ENCODE assay signal across 8 cellular contexts in genomic region chr11:13278620-13279486, GRCh38. TPM values are rescaled to one million over a fixed set of nuclear protein-coding genes. Genes with fewer than 3 reads are reported as not detected.
DNase-seq lines count a peak whose midpoint lies in the region; ATAC-seq and TF ChIP-seq lines count a peak whose summit lies in the region.

No MANE protein-coding gene starts in this region.

- no peaks in the 10 kb centered on the region for H3K27me3 Mint-ChIP-seq in activated T-cell treated with anti-CD3 and anti-CD28 coated beads, Interleukin-2, amount 50 U/mL, for 4 hours (ENCODE audit: low read depth)

- no peak for DNase-seq in activated T-cell treated with anti-CD3 and anti-CD28 coated beads, Interleukin-2, amount 50 U/mL, for 4 hours
- no peak for DNase-seq in activated T-cell treated with anti-CD3 and anti-CD28 coated beads, Interleukin-2, amount 50 U/mL, for 48 hours
- DNase-seq in SJCRH30 (no peak), fibroblast of lung (ENCODE audit: low read depth in 2 of 2) (no peak), ovary (peak in 3 of 5 donors; percentile 12 to 43 (median 36)), NCI-H1930 (lab: John Stamatoyannopoulos, UW) (no peak)
- DNase-seq in stimulated activated CD4-positive, alpha-beta T cell treated with anti-CD3 and anti-CD28 coated beads, Interleukin-1b, Interleukin-23, amount 100 ng/mL, for 48 hours, result no peak

- peak overlapping the region; percentile 45 for H2AFZ ChIP-seq in fibroblast of lung (ENCODE audit: low read length)

- H3K4me1 Mint-ChIP-seq in activated T-cell treated with anti-CD3 and anti-CD28 coated beads, Interleukin-2, amount 50 U/mL, for 4 hours (ENCODE audit: low read depth), result peaks cover 65% of the 10 kb centered on the region

- H3K79me2 ChIP-seq in fibroblast of lung (ENCODE audit: control insufficient read depth, insufficient read depth, low read length), result peaks cover 26% of the 10 kb centered on the region

- peaks cover 4% of the 10 kb centered on the region for H3K36me3 Mint-ChIP-seq in activated T-cell treated with anti-CD3 and anti-CD28 coated beads, Interleukin-2, amount 50 U/mL, for 4 hours (ENCODE audit: insufficient read depth)

- H3K27ac ChIP-seq in SJCRH30, result no peak overlapping the region
- H3K27ac ChIP-seq in fibroblast of lung (ENCODE audit: insufficient read depth, low read length), result peak overlapping the region; percentile 52
- H3K27ac ChIP-seq in ovary, result peak overlapping the region; percentile 89 to 95

- TF ChIP-seq CTCF in fibroblast of lung (conservative IDR thresholded peaks at IDR 0.05 in 1 of 2, IDR thresholded peaks at IDR 0.05 in 1 of 2; ENCODE audit: low read depth in 1 of 2, low read length in 2 of 2) (no peak), ovary (IDR thresholded peaks at IDR 0.05) (no peak)

- no peak for ATAC-seq in activated T-cell treated with anti-CD3 and anti-CD28 coated beads, Interleukin-2, amount 50 U/mL, for 4 hours
- no peak for ATAC-seq in HG03565 (IDR thresholded peaks at IDR 0.05; ENCODE audit: unreplicated experiment)

- H3K4me3 Mint-ChIP-seq in activated T-cell treated with anti-CD3 and anti-CD28 coated beads, Interleukin-2, amount 50 U/mL, for 4 hours, result peak overlapping the region; percentile 92

- H3K9ac ChIP-seq in fibroblast of lung (ENCODE audit: insufficient read depth, low read length), result peak overlapping the region; percentile 73

- no peak for TF ChIP-seq POLR2A in ovary (IDR thresholded peaks at IDR 0.05)

- H3K27me3 ChIP-seq in SJCRH30 (0 out of 2 replicates have a peak, but pooled peaks cover 12% of the 10 kb centered on the region), fibroblast of lung (ENCODE audit: control insufficient read depth, insufficient read depth, low read length) (no peaks in the 10 kb centered on the region), ovary (no peaks in the 10 kb centered on the region)

- peak overlapping the region; percentile 63 for H3K4me3 ChIP-seq in SJCRH30
- peak overlapping the region; percentile 48 to 92 (median 86) for H3K4me3 ChIP-seq in fibroblast of lung (replicated peaks in 1 of 4; ENCODE audit: control extremely low read depth in 1 of 4, insufficient read depth in 1 of 4, low read depth in 3 of 4, low read length in 4 of 4)
- H3K4me3 ChIP-seq in ovary, result peak overlapping the region; percentile 93

- intact Hi-C loops in ovary (cut with DNase I), result loop anchor here in 1 of 4 donors (10.0 kb wide), 1 partner anchor 66 kb away; no protein-coding TSS in a partner anchor

- WGBS in ovary, 3 donors, result 5 to 7% (median 6%) methylated on average over 61 of the region's 61 CpGs

- TF ChIP-seq EP300 in ovary (IDR thresholded peaks at IDR 0.05), result no peak

- H3K4me2 ChIP-seq in fibroblast of lung (ENCODE audit: extremely low read depth, insufficient read depth, low read length), result peak overlapping the region; percentile 93

- H3K9me3 ChIP-seq in SJCRH30 (replicated peaks) (no peaks in the 10 kb centered on the region), fibroblast of lung (ENCODE audit: control insufficient read depth, insufficient read depth, low read depth, low read length) (no peaks in the 10 kb centered on the region), ovary (no peaks in the 10 kb centered on the region)

- H4K20me1 ChIP-seq in fibroblast of lung (ENCODE audit: control insufficient read depth, extremely low read depth, insufficient read depth, low read length), result no peaks in the 10 kb centered on the region

- no peaks in the 10 kb centered on the region for H3K36me3 ChIP-seq in SJCRH30
- no peaks in the 10 kb centered on the region for H3K36me3 ChIP-seq in fibroblast of lung (ENCODE audit: control insufficient read depth, insufficient read depth, low read length)
- no peaks in the 10 kb centered on the region for H3K36me3 ChIP-seq in ovary

- no peaks in the 10 kb centered on the region for H3K9me3 Mint-ChIP-seq in activated T-cell treated with anti-CD3 and anti-CD28 coated beads, Interleukin-2, amount 50 U/mL, for 4 hours

- H3K4me1 ChIP-seq in SJCRH30, result no peaks in the 10 kb centered on the region
- peaks cover 2% of the 10 kb centered on the region for H3K4me1 ChIP-seq in fibroblast of lung (ENCODE audit: control insufficient read depth, extremely low read depth, insufficient read depth, low read length)
- peaks cover 5% of the 10 kb centered on the region for H3K4me1 ChIP-seq in ovary (ENCODE audit: insufficient read depth)

RNA-seq across cellular contexts. Expression of gene BMAL1, which starts 1.3 kb away (rescaled TPM):
- total RNA-seq in activated T-cell treated with anti-CD3 and anti-CD28 coated beads, Interleukin-2, amount 50 U/mL, for 4 hours, result 10 to 100 TPM in 2 of 3 donors, 1 to 10 TPM in 1; 8.8 to 15.5 (median 14.0) TPM
- total RNA-seq in SJCRH30 (2014; rRNA removed; shearing (Covaris generic)), result 10.0 and 15.3 TPM in 2 replicates
- 11.2 and 13.1 TPM in 2 replicates for total RNA-seq in fibroblast of lung
- 10.7 and 12.9 TPM in 2 replicates for polyA plus RNA-seq in fibroblast of lung
- 6.3 and 8.2 TPM in 2 replicates for polyA plus RNA-seq in fibroblast of lung (2012)
- 3.6 and 11.7 TPM in 2 replicates for polyA minus RNA-seq in fibroblast of lung (ENCODE audit: low replicate concordance)
- 10 to 100 TPM; 19.9 to 53.4 (median 31.8) TPM for total RNA-seq in ovary
- polyA plus RNA-seq in ovary, result 10 to 100 TPM; 17.7 to 19.2 TPM

Comparison
In these comparisons a context has a peak if more than half of its experiments do, and no peak if none do; other contexts are left out.
1. DNase-seq: peak in ovary (3 of 5); none in activated T-cell treated with anti-CD3 and anti-CD28 coated beads, Interleukin-2, amount 50 U/mL, for 4 hours (single experiment), activated T-cell treated with anti-CD3 and anti-CD28 coated beads, Interleukin-2, amount 50 U/mL, for 48 hours (0 of 2), SJCRH30 (0 of 2), fibroblast of lung (0 of 2), NCI-H1930 (0 of 2) and stimulated activated CD4-positive, alpha-beta T cell treated with anti-CD3 and anti-CD28 coated beads, Interleukin-1b, Interleukin-23, amount 100 ng/mL, for 48 hours (single experiment).
2. Peak in every context shown above with its lines, with median percentiles within 50 percentile points of each other: H3K4me3 ChIP-seq.